ENCODE assay signal across 12 cellular contexts in genomic region chr4:48943387-48943786, GRCh38. TPM values are rescaled to one million over a fixed set of nuclear protein-coding genes. Genes with fewer than 3 reads are reported as not detected.
A peak's percentile ranks its signal among the peaks of the same experiment; 100 is the strongest.
DNase-seq lines count a peak whose midpoint lies in the region; ATAC-seq and TF ChIP-seq lines count a peak whose summit lies in the region.
"Had no signal": no experiment of that assay in that cellular context is flagged by ENCODE, and none has a peak within 500 bp of the region (broad histone marks: within the 10 kb centered on the region; RNA-seq: fewer than 3 reads in every experiment).

No MANE protein-coding gene starts in this region.

- no peak overlapping the region for H3K27ac Mint-ChIP-seq in endodermal cell

- H3K27ac ChIP-seq in endodermal cell (ENCODE audit: low read depth, low read length), result no peak overlapping the region
- no peak overlapping the region for H3K27ac ChIP-seq in stomach
- H3K27ac ChIP-seq: SK-N-MC had no signal

- no peaks in the 10 kb centered on the region for H3K36me3 ChIP-seq in endodermal cell (ENCODE audit: control insufficient read depth, insufficient read depth, low read length)
- H3K36me3 ChIP-seq in stomach, result no peaks in the 10 kb centered on the region

- no peak for ATAC-seq in GM21786 (IDR thresholded peaks at IDR 0.05; ENCODE audit: unreplicated experiment)

- H3K4me1 ChIP-seq in endodermal cell (ENCODE audit: control insufficient read depth, insufficient read depth, low read length) (no peaks in the 10 kb centered on the region), stomach (peaks cover 0 to 13% (median 2%) of the 10 kb centered on the region in 4 donors)

- no peaks in the 10 kb centered on the region for H3K36me3 Mint-ChIP-seq in endodermal cell (ENCODE audit: low read depth)

- H3K4me3 ChIP-seq in endodermal cell (ENCODE audit: low read length), result no peak overlapping the region
- H3K4me3 ChIP-seq in stomach, result no peak overlapping the region
- H3K4me3 ChIP-seq: SK-N-MC had no signal

- DNase-seq in A172 (ENCODE audit: low spot score) (peak; percentile 13), ELR (ENCODE audit: low read depth) (peak; percentile 33), NCI-H526 treated with DMSO at 0.1 percent for 48 hours (lab: John Stamatoyannopoulos, UW) (peak; percentile 31), endodermal cell (peak; percentile 81), NCI-H1105 treated with DMSO at 0.1 percent for 48 hours (lab: John Stamatoyannopoulos, UW) (no peak), NCI-H446 (lab: John Stamatoyannopoulos, UW) (no peak), stomach (no peak)
- DNase-seq: right cardiac atrium had no signal

- TF ChIP-seq POLR2A in stomach (IDR thresholded peaks at IDR 0.05), result no peak

- peaks cover 19% of the 10 kb centered on the region for H3K27me3 ChIP-seq in endodermal cell (ENCODE audit: control insufficient read depth, insufficient read depth, low read length, poor library complexity, severe bottlenecking)
- no peaks in the 10 kb centered on the region for H3K27me3 ChIP-seq in stomach

- intact Hi-C loops in stomach (cut with DNase I; ENCODE audit: low total_unique reads), result no loop called here

- H3K4me1 Mint-ChIP-seq in endodermal cell, result no peaks in the 10 kb centered on the region

- TF ChIP-seq EP300 in stomach (IDR thresholded peaks at IDR 0.05), result no peak

- H3K4me3 Mint-ChIP-seq in endodermal cell, result no peak overlapping the region

- no peaks in the 10 kb centered on the region for H3K9me3 Mint-ChIP-seq in endodermal cell

- TF ChIP-seq CTCF in endodermal cell (conservative IDR thresholded peaks at IDR 0.05) (peak; percentile 82), stomach (IDR thresholded peaks at IDR 0.05) (peak in 2 of 7 experiments; percentile 16 to 38)

- no peaks in the 10 kb centered on the region for H3K9me3 ChIP-seq in endodermal cell (ENCODE audit: control insufficient read depth, low read length)
- H3K9me3 ChIP-seq in stomach, result peaks cover 0 to 3% (median 3%) of the 10 kb centered on the region in 4 donors

- H3K27me3 Mint-ChIP-seq in endodermal cell (ENCODE audit: insufficient read depth), result peaks cover 12% of the 10 kb centered on the region

- WGBS in endodermal cell (ENCODE audit: insufficient coverage in 1 of 2, insufficient read length in 1 of 2), 2 experiments, result 43 to 71% methylated on average over 1 of the region's 1 CpG
- 40 to 71% (median 58%) methylated on average over 1 of the region's 1 CpG for WGBS in stomach, 5 donors

- no peak overlapping the region for H3K9ac ChIP-seq in endodermal cell (ENCODE audit: extremely low read depth, low read length, poor library complexity, severe bottlenecking)

RNA-seq across cellular contexts. Expression of gene OCIAD2, which starts 36.8 kb away (rescaled TPM):
- 128 and 158 TPM in 2 replicates for total RNA-seq in A172 (2014; rRNA removed; shearing (Covaris generic))
- total RNA-seq in endodermal cell (10 to 100 TPM; 65.7 to 73.9 TPM), stomach (100 to 1,000 TPM in 1 of 5 donors, 10 to 100 TPM in 2, 1 to 10 TPM in 2; 1.7 to 371 (median 29.2) TPM)
- polyA plus RNA-seq in endodermal cell (2013, experiment 1 of 2), result 62.5 TPM
- 67.5 TPM for polyA plus RNA-seq in endodermal cell (2013, experiment 2 of 2)
- polyA plus RNA-seq in stomach, result 10 to 100 TPM; 55.6 to 80.8 (median 72.7) TPM

RNA-seq across cellular contexts. Expression of gene CWH43, which starts 42.7 kb away (rescaled TPM):
- total RNA-seq in A172 (2014; rRNA removed; shearing (Covaris generic)), result not detected in 2 replicates
- not detected for total RNA-seq in endodermal cell
- polyA plus RNA-seq in endodermal cell (2013, experiment 1 of 2), result not detected
- polyA plus RNA-seq in endodermal cell (2013, experiment 2 of 2), result not detected
- 10 to 100 TPM in 1 of 5 donors, 1 to 10 TPM in 3, not detected in 1; 2.8 to 48.1 (median 3.9) TPM for total RNA-seq in stomach
- polyA plus RNA-seq in stomach, result 1 to 10 TPM in 2 of 3 donors, under 1 TPM in 1; 0.50 to 2.4 (median 2.3) TPM
- total RNA-seq: dermis microvascular lymphatic vessel endothelial cell, LHCN-M2, right cardiac atrium had no signal
- polyA plus RNA-seq: right cardiac atrium had no signal

Comparison
In these comparisons a context has a peak if more than half of its experiments do, and no peak if none do; other contexts are left out.
1. DNase-seq: peak in A172 (single experiment), ELR (single experiment), NCI-H526 treated with DMSO at 0.1 percent for 48 hours (single experiment) and endodermal cell (single experiment); none in NCI-H1105 treated with DMSO at 0.1 percent for 48 hours (single experiment), NCI-H446 (0 of 2) and stomach (single experiment).